9 cellular contexts compared by ENCODE assay signal in genomic region chr5:115170128-115170923, GRCh38. TPM values are rescaled to one million over a fixed set of nuclear protein-coding genes. Genes with fewer than 3 reads are reported as not detected.
A peak's percentile ranks its signal among the peaks of the same experiment; 100 is the strongest.
DNase-seq lines count a peak whose midpoint lies in the region; ATAC-seq, FAIRE-seq and TF ChIP-seq lines count a peak whose summit lies in the region.
"Had no signal": no experiment of that assay in that cellular context is flagged by ENCODE, and none has a peak within 500 bp of the region (broad histone marks: within the 10 kb centered on the region; RNA-seq: fewer than 3 reads in every experiment).

No MANE protein-coding gene starts in this region.

- H3K9me3 ChIP-seq in Caco-2 (peaks cover 4% of the 10 kb centered on the region), pancreas (no peaks in the 10 kb centered on the region)

- TF ChIP-seq CTCF in Caco-2 (IDR thresholded peaks at IDR 0.05; ENCODE audit: insufficient read depth in 1 of 2, low read depth in 1 of 2, low read length in 1 of 2, severe bottlenecking in 1 of 2, unreplicated experiment in 1 of 2) (no peak), foreskin fibroblast (IDR thresholded peaks at IDR 0.05; ENCODE audit: low read depth, low read length) (no peak), pancreas (IDR thresholded peaks at IDR 0.05) (no peak)

- peaks cover 13% of the 10 kb centered on the region for H3K9me3 Mint-ChIP-seq in Caco-2 (ENCODE audit: unreplicated experiment)
- peaks cover 5% of the 10 kb centered on the region for H3K9me3 Mint-ChIP-seq in activated CD4-positive, alpha-beta memory T cell treated with anti-CD3 and anti-CD28 coated beads, Interleukin-2, amount 10 ng/mL, durations not matched to agents 7 days and 5 days

- 1% methylated on average over 57 to 70 of the region's 70 CpGs for WGBS in pancreas, 2 donors

- H3K4me1 Mint-ChIP-seq in Caco-2 (ENCODE audit: low read depth, unreplicated experiment), result no peaks in the 10 kb centered on the region
- peaks cover 14% of the 10 kb centered on the region for H3K4me1 Mint-ChIP-seq in activated CD4-positive, alpha-beta memory T cell treated with anti-CD3 and anti-CD28 coated beads, Interleukin-2, amount 10 ng/mL, durations not matched to agents 7 days and 5 days

- peaks cover 7% of the 10 kb centered on the region for H3K36me3 Mint-ChIP-seq in Caco-2 (ENCODE audit: insufficient read depth, unreplicated experiment)
- H3K36me3 Mint-ChIP-seq in activated CD4-positive, alpha-beta memory T cell treated with anti-CD3 and anti-CD28 coated beads, Interleukin-2, amount 10 ng/mL, durations not matched to agents 7 days and 5 days (ENCODE audit: low read depth), result peaks cover 10% of the 10 kb centered on the region

- no TSS peak for BruUV-seq in Caco-2 (replicated peaks; lab: Mats Ljungman, UMichigan)

- DNase-seq in Caco-2 (peak in 1 of 2 experiments; percentile 52), foreskin fibroblast (peak in 1 of 2 donors; percentile 62), pancreas (peak in 3 of 6 donors; percentile 25 to 75 (median 66)), Kasumi-1 (lab: John Stamatoyannopoulos, UW) (no peak), NCI-H1417 treated with DMSO at 0.1 percent for 48 hours (lab: John Stamatoyannopoulos, UW) (no peak)
- no peak for DNase-seq in activated CD4-positive, alpha-beta memory T cell treated with anti-CD3 and anti-CD28 coated beads, Interleukin-2, amount 10 ng/mL, durations not matched to agents 7 days and 5 days

- H3K27ac ChIP-seq in pancreas, result peak overlapping the region in 3 of 4 donors; percentile 63 to 69 (median 64)

- ATAC-seq in GM19463 (IDR thresholded peaks at IDR 0.05; ENCODE audit: unreplicated experiment), result peak; percentile 50
- peak; percentile 44 for ATAC-seq in HG03442 (IDR thresholded peaks at IDR 0.05; ENCODE audit: unreplicated experiment)
- peak; percentile 74 to 81 (median 78) for ATAC-seq in pancreas

- H3K4me3 ChIP-seq in Caco-2 (ENCODE audit: low read depth, low read length) (peak overlapping the region; percentile 44), foreskin fibroblast (ENCODE audit: low read depth in 1 of 2, low read length in 2 of 2) (peak overlapping the region; percentile 75 to 81), pancreas (peak overlapping the region; percentile 79 to 97 (median 85))

- H3K4me3 Mint-ChIP-seq in Caco-2 (ENCODE audit: unreplicated experiment), result peak overlapping the region; percentile 78
- peak overlapping the region; percentile 76 for H3K4me3 Mint-ChIP-seq in activated CD4-positive, alpha-beta memory T cell treated with anti-CD3 and anti-CD28 coated beads, Interleukin-2, amount 10 ng/mL, durations not matched to agents 7 days and 5 days

- H3K36me3 ChIP-seq in Caco-2 (ENCODE audit: control insufficient read depth, insufficient read depth, low read length), result no peaks in the 10 kb centered on the region
- no peaks in the 10 kb centered on the region for H3K36me3 ChIP-seq in pancreas

- intact Hi-C loops in Caco-2 (cut with micrococcal nuclease; ENCODE audit: unreplicated experiment), result no loop called here
- intact Hi-C loops in pancreas (cut with DNase I), result no loop called here

- no peak overlapping the region for H3K27ac Mint-ChIP-seq in Caco-2 (ENCODE audit: unreplicated experiment)
- H3K27ac Mint-ChIP-seq in activated CD4-positive, alpha-beta memory T cell treated with anti-CD3 and anti-CD28 coated beads, Interleukin-2, amount 10 ng/mL, durations not matched to agents 7 days and 5 days, result no peak overlapping the region

- CTCF ChIA-PET in Caco-2 (lab: Charles Lee), result no interaction called here
- CTCF ChIA-PET in activated CD4-positive, alpha-beta memory T cell treated with anti-CD3 and anti-CD28 coated beads, Interleukin-2, amount 10 ng/mL, durations not matched to agents 7 days and 5 days (lab: Charles Lee), result interaction anchor here (1.3 to 2.1 kb wide), 2 partner anchors 77 to 93 kb away, joined by 3 to 7 read pairs; no protein-coding TSS in a partner anchor

- POLR2A ChIA-PET in Caco-2 (lab: Charles Lee), result no interaction called here
- POLR2A ChIA-PET in activated CD4-positive, alpha-beta memory T cell treated with anti-CD3 and anti-CD28 coated beads, Interleukin-2, amount 10 ng/mL, durations not matched to agents 7 days and 5 days (lab: Charles Lee), result interaction anchor here (2.2 kb wide), 1 partner anchor 9 kb away, joined by 14 read pairs; no protein-coding TSS in a partner anchor

- peaks cover 26% of the 10 kb centered on the region for H3K27me3 Mint-ChIP-seq in Caco-2 (ENCODE audit: insufficient read depth, unreplicated experiment)
- H3K27me3 Mint-ChIP-seq in activated CD4-positive, alpha-beta memory T cell treated with anti-CD3 and anti-CD28 coated beads, Interleukin-2, amount 10 ng/mL, durations not matched to agents 7 days and 5 days, result peaks cover 71% of the 10 kb centered on the region

- peaks cover 7% of the 10 kb centered on the region for H3K4me1 ChIP-seq in Caco-2
- no peaks in the 10 kb centered on the region for H3K4me1 ChIP-seq in pancreas

- no peak for FAIRE-seq in pancreas (lab: Jason Lieb, UNC)

- H3K27me3 ChIP-seq in Caco-2 (replicated peaks; ENCODE audit: control insufficient read depth, insufficient read depth, low read length), result no peaks in the 10 kb centered on the region
- H3K27me3 ChIP-seq in pancreas, result peaks cover 0 to 6% (median 0%) of the 10 kb centered on the region in 4 donors

RNA-seq across cellular contexts. Expression of gene TRIM36, which starts 0.6 kb away (rescaled TPM):
- total RNA-seq in Caco-2 (2022), result 0.95 and 1.3 TPM in 2 replicates
- total RNA-seq in activated CD4-positive, alpha-beta memory T cell treated with anti-CD3 and anti-CD28 coated beads, Interleukin-2, amount 10 ng/mL, durations not matched to agents 7 days and 5 days, result under 1 TPM in 1 of 2 experiments, not detected in 1; 0.45 TPM
- 1 to 10 TPM in 4 of 6 donors, under 1 TPM in 2; 0.83 to 2.1 (median 1.2) TPM for total RNA-seq in pancreas
- polyA plus RNA-seq in pancreas, result under 1 TPM; 0.52 to 0.61 TPM
- total RNA-seq: T-helper 2 cell treated with Interferon-gamma antibody and Interleukin-4, amounts not matched to agents 100 ng/mL and 5 ng/mL, for 36 hours had no signal
